1 cellular context compared by ENCODE assay signal in the genomic region with DNA sequence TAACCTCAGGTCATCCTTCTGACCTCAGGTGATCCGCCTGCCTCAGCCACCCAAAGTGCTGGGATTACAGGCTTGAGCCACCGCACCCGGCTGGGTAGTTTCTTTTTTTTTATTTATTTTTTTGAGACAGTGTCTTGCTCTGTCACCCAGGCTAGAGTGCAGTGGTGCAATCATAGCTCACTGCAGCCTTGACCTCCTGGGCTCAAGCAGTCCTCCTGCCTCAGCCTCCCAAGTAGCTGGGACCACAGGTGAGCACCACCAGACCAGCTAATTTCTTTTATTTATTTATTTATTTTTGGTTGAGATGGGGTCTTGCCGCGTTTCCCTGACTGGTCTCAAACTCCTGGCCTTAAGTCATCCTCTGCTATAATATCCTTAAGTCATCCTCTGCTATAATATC.
TF ChIP-seq lines count a peak whose summit lies in the region.

No MANE protein-coding gene starts in this region.

TF ChIP-seq in HepG2, 621 proteins besides CTCF, POLR2A, EP300 and RAD21:
- TF ChIP-seq ZMYM3 (CRISPR knock-in tag; IDR thresholded peaks at IDR 0.05): 0 out of 2 replicates have a peak, but pooled peaks have one; percentile 22
- TF ChIP-seq ZNF770 (CRISPR knock-in tag; IDR thresholded peaks at IDR 0.05): peak; percentile 94
